10 cellular contexts compared by ENCODE assay signal in genomic region chrX:65034292-65034640, GRCh38. TPM values are rescaled to one million over a fixed set of nuclear protein-coding genes. Genes with fewer than 3 reads are reported as not detected.
DNase-seq lines count a peak whose midpoint lies in the region; ATAC-seq and TF ChIP-seq lines count a peak whose summit lies in the region.
"Had no signal": no experiment of that assay in that cellular context is flagged by ENCODE, and none has a peak within 500 bp of the region (broad histone marks: within the 10 kb centered on the region; RNA-seq: fewer than 3 reads in every experiment).

No MANE protein-coding gene starts in this region.

- H3K4me1 Mint-ChIP-seq in activated naive CD4-positive, alpha-beta T cell treated with anti-CD3 and anti-CD28 coated beads for 36 hours (ENCODE audit: low read depth): peaks cover 27% of the 10 kb centered on the region
- H3K4me1 Mint-ChIP-seq in memory B cell: peaks cover 26% of the 10 kb centered on the region

- 3 to 5% methylated on average over 9 to 11 of the region's 11 CpGs for WGBS in body of pancreas, 2 donors
- WGBS in upper lobe of left lung, 2 donors: 5 to 62% methylated on average over 11 of the region's 11 CpGs

- no peaks in the 10 kb centered on the region for H3K9me3 Mint-ChIP-seq in activated naive CD4-positive, alpha-beta T cell treated with anti-CD3 and anti-CD28 coated beads for 36 hours
- H3K9me3 Mint-ChIP-seq in memory B cell: no peaks in the 10 kb centered on the region

- ATAC-seq in body of pancreas: no peak
- ATAC-seq in memory B cell (ENCODE audit: low read depth): no peak
- no peak for ATAC-seq in upper lobe of left lung (ENCODE audit: low FRiP score in 2 of 2)
- ATAC-seq in sciatic nerve: no peak
- ATAC-seq in HG03175 (IDR thresholded peaks at IDR 0.05; ENCODE audit: unreplicated experiment): no peak

- intact Hi-C loops in activated naive CD4-positive, alpha-beta T cell treated with anti-CD3 and anti-CD28 coated beads for 36 hours (cut with micrococcal nuclease): loop anchor here (1.0 to 10.0 kb wide), 7 partner anchors 58 to 1279 kb away; partner anchors contain the start of genes AMER1, LAS1L and ZC4H2
- intact Hi-C loops in body of pancreas (cut with DNase I): no loop called here
- intact Hi-C loops in sciatic nerve (cut with DNase I): no loop called here

- H3K4me1 ChIP-seq in body of pancreas (no peaks in the 10 kb centered on the region), upper lobe of left lung (no peaks in the 10 kb centered on the region)

- no peaks in the 10 kb centered on the region for H3K27me3 ChIP-seq in body of pancreas
- no peaks in the 10 kb centered on the region for H3K27me3 ChIP-seq in upper lobe of left lung

- peak overlapping the region; percentile 88 for H3K27ac Mint-ChIP-seq in activated naive CD4-positive, alpha-beta T cell treated with anti-CD3 and anti-CD28 coated beads for 36 hours
- H3K27ac Mint-ChIP-seq in memory B cell: peak overlapping the region; percentile 98

- no peaks in the 10 kb centered on the region for H3K27me3 Mint-ChIP-seq in activated naive CD4-positive, alpha-beta T cell treated with anti-CD3 and anti-CD28 coated beads for 36 hours (ENCODE audit: low read depth)
- no peaks in the 10 kb centered on the region for H3K27me3 Mint-ChIP-seq in memory B cell

- TF ChIP-seq EP300 in upper lobe of left lung (IDR thresholded peaks at IDR 0.05): no peak

- no peak for TF ChIP-seq POLR2A in body of pancreas (IDR thresholded peaks at IDR 0.05)
- TF ChIP-seq POLR2A in upper lobe of left lung (IDR thresholded peaks at IDR 0.05): no peak

- H3K36me3 Mint-ChIP-seq in activated naive CD4-positive, alpha-beta T cell treated with anti-CD3 and anti-CD28 coated beads for 36 hours (ENCODE audit: low read depth): no peaks in the 10 kb centered on the region
- H3K36me3 Mint-ChIP-seq in memory B cell: peaks cover 5% of the 10 kb centered on the region

- H3K9me3 ChIP-seq in body of pancreas: no peaks in the 10 kb centered on the region
- no peaks in the 10 kb centered on the region for H3K9me3 ChIP-seq in upper lobe of left lung

- H3K36me3 ChIP-seq in body of pancreas (replicated peaks in 1 of 2; ENCODE audit: insufficient read depth in 1 of 2, low read depth in 2 of 2) (no peaks in the 10 kb centered on the region), upper lobe of left lung (no peaks in the 10 kb centered on the region)

- H3K4me3 ChIP-seq in body of pancreas (no peak overlapping the region), upper lobe of left lung (peak overlapping the region in 3 of 4 donors; percentile 45 to 60 (median 59))

- CTCF ChIA-PET in activated naive CD4-positive, alpha-beta T cell treated with anti-CD3 and anti-CD28 coated beads for 36 hours (lab: Charles Lee): interaction anchor here (1.2 to 1.3 kb wide), 2 partner anchors 61 to 93 kb away, joined by 3 read pairs; no protein-coding TSS in a partner anchor

- peak overlapping the region; percentile 90 for H3K4me3 Mint-ChIP-seq in activated naive CD4-positive, alpha-beta T cell treated with anti-CD3 and anti-CD28 coated beads for 36 hours
- H3K4me3 Mint-ChIP-seq in memory B cell: peak overlapping the region; percentile 96

- DNase-seq in activated naive CD4-positive, alpha-beta T cell treated with anti-CD3 and anti-CD28 coated beads for 36 hours: no peak
- no peak for DNase-seq in activated naive CD4-positive, alpha-beta T cell treated with Interleukin-2 at 50 U/mL for 16 hours
- DNase-seq in body of pancreas (no peak), memory B cell (ENCODE audit: low spot score in 2 of 2) (no peak), upper lobe of left lung (no peak), sciatic nerve (ENCODE audit: low spot score) (no peak), NCI-H1048 (lab: John Stamatoyannopoulos, UW) (no peak)

- H3K27ac ChIP-seq in body of pancreas (peak overlapping the region in 3 of 4 donors; percentile 50 to 77 (median 54)), upper lobe of left lung (peak overlapping the region; percentile 58 to 76 (median 74))

- TF ChIP-seq CTCF in body of pancreas (IDR thresholded peaks at IDR 0.05) (no peak), upper lobe of left lung (IDR thresholded peaks at IDR 0.05) (no peak)

RNA-seq across cellular contexts. Expression of gene ZC3H12B, which starts 0.4 kb away (rescaled TPM):
- under 1 TPM; 0.72 to 0.76 TPM for total RNA-seq in activated naive CD4-positive, alpha-beta T cell treated with anti-CD3 and anti-CD28 coated beads for 36 hours
- total RNA-seq in body of pancreas (1 to 10 TPM in 1 of 2 donors, under 1 TPM in 1; 0.78 to 1.6 TPM), upper lobe of left lung (1 to 10 TPM in 3 of 6 donors, under 1 TPM in 3; under 0.01 to 1.6 (median 1.1) TPM), sciatic nerve (6.4 TPM)
- total RNA-seq: Daoy, lung microvascular endothelial cell had no signal

RNA-seq across cellular contexts. Expression of gene ZC4H2, which starts 58.0 kb away (rescaled TPM):
- 10 to 100 TPM; 15.6 to 16.6 TPM for total RNA-seq in activated naive CD4-positive, alpha-beta T cell treated with anti-CD3 and anti-CD28 coated beads for 36 hours
- total RNA-seq in body of pancreas: 1 to 10 TPM; 4.6 to 6.2 TPM
- total RNA-seq in upper lobe of left lung: 1 to 10 TPM; 1.0 to 9.0 (median 5.2) TPM
- 13.1 TPM for total RNA-seq in sciatic nerve

Comparison
In these comparisons a context has a peak if more than half of its experiments do, and no peak if none do; other contexts are left out.
1. H3K4me3 ChIP-seq: peak in upper lobe of left lung (3 of 4); none in body of pancreas (0 of 2).